Comparison of ENCODE assay signal across 8 cellular contexts in genomic region chr5:147223951-147224791, GRCh38. TPM values are rescaled to one million over a fixed set of nuclear protein-coding genes. Genes with fewer than 3 reads are reported as not detected.
A peak's percentile ranks its signal among the peaks of the same experiment; 100 is the strongest.
DNase-seq lines count a peak whose midpoint lies in the region; ATAC-seq, FAIRE-seq and TF ChIP-seq lines count a peak whose summit lies in the region.

No MANE protein-coding gene starts in this region.

- H3K9me3 ChIP-seq in mammary epithelial cell (replicated peaks; ENCODE audit: insufficient read depth, low read length): no peaks in the 10 kb centered on the region
- no peaks in the 10 kb centered on the region for H3K9me3 ChIP-seq in HepG2 (ENCODE audit: low read length)

- H2AFZ ChIP-seq in mammary epithelial cell (ENCODE audit: low read depth, low read length) (no peak overlapping the region), HepG2 (ENCODE audit: low read length) (no peak overlapping the region)

- H3K27me3 ChIP-seq in mammary epithelial cell (ENCODE audit: insufficient read depth, low read length): peaks cover 2% of the 10 kb centered on the region
- no peaks in the 10 kb centered on the region for H3K27me3 ChIP-seq in HepG2 (ENCODE audit: control insufficient read depth in 1 of 2, insufficient read depth in 2 of 2, low read length in 2 of 2)

- intact Hi-C loops in mammary epithelial cell (cut with micrococcal nuclease) (loop anchor here (1.0 to 5.0 kb wide), 4 partner anchors 145 to 354 kb away; no protein-coding TSS in a partner anchor), HepG2 (cut with micrococcal nuclease; ENCODE audit: unreplicated experiment) (loop anchor here (1.0 to 10.0 kb wide), 3 partner anchors 145 to 354 kb away; no protein-coding TSS in a partner anchor)

- FAIRE-seq in D721Med (lab: Jason Lieb, UNC): no peak
- FAIRE-seq in HepG2 (lab: Jason Lieb, UNC): no peak

- TF ChIP-seq EP300 in HepG2 (IDR thresholded peaks at IDR 0.05; ENCODE audit: low read depth in 2 of 2, low read length in 2 of 2) (no peak), HepG2 (CRISPR knock-in tag; IDR thresholded peaks at IDR 0.05; ENCODE audit: borderline replicate concordance) (no peak)

- ATAC-seq in HepG2 (peak; percentile 69), HG02588 (IDR thresholded peaks at IDR 0.05; ENCODE audit: unreplicated experiment) (no peak)

- peak; percentile 76 for TF ChIP-seq CTCF in D721Med (IDR thresholded peaks at IDR 0.05; ENCODE audit: insufficient read depth, missing control alignments)
- peak; percentile 50 to 73 for TF ChIP-seq CTCF in mammary epithelial cell (conservative IDR thresholded peaks at IDR 0.05 in 1 of 2, IDR thresholded peaks at IDR 0.05 in 1 of 2; ENCODE audit: extremely low read depth in 1 of 2, insufficient read depth in 1 of 2, low read depth in 1 of 2, low read length in 2 of 2)
- peak; percentile 43 for TF ChIP-seq CTCF in HepG2 (CRISPR knock-in tag; IDR thresholded peaks at IDR 0.05)

- dilution Hi-C loops in mammary epithelial cell (cut with HindIII; ENCODE audit: low sequenced_read_pairs): no loop called here

- DNase-seq in D721Med (ENCODE audit: insufficient read length, low spot score) (no peak), H4 (ENCODE audit: low spot score) (peak; percentile 35), NCI-H345 treated with DMSO at 0.1 percent for 48 hours (lab: John Stamatoyannopoulos, UW; ENCODE audit: unreplicated experiment) (peak; percentile 32), mammary epithelial cell (peak; percentile 21), HepG2 (ENCODE audit: low spot score) (peak; percentile 8), T-helper 2 cell (no peak)
- no peak for DNase-seq in activated CD4-positive, CD25-positive, alpha-beta regulatory T cell (lab: John Stamatoyannopoulos, UW)

- no peaks in the 10 kb centered on the region for H3K36me3 ChIP-seq in mammary epithelial cell (ENCODE audit: insufficient read depth, low read length)
- H3K36me3 ChIP-seq in HepG2 (replicated peaks in 1 of 2; ENCODE audit: control insufficient read depth in 1 of 2, insufficient read depth in 2 of 2, low read length in 2 of 2): no peaks in the 10 kb centered on the region

- H3K79me2 ChIP-seq in mammary epithelial cell (ENCODE audit: insufficient read depth, low read length): no peaks in the 10 kb centered on the region
- H3K79me2 ChIP-seq in HepG2 (ENCODE audit: insufficient read depth, low read length): no peaks in the 10 kb centered on the region

- H3K27ac ChIP-seq in mammary epithelial cell (ENCODE audit: insufficient read depth, low read depth, low read length) (no peak overlapping the region), HepG2 (ENCODE audit: extremely low read length, insufficient read depth, low read length) (no peak overlapping the region)

- no peak overlapping the region for H3K4me3 ChIP-seq in mammary epithelial cell (replicated peaks in 1 of 3; ENCODE audit: insufficient read depth in 1 of 3, low read depth in 2 of 3, low read length in 3 of 3)
- H3K4me3 ChIP-seq in HepG2 (replicated peaks in 1 of 3; ENCODE audit: insufficient read depth in 1 of 3, low read depth in 2 of 3, low read length in 3 of 3): no peak overlapping the region

- BruUV-seq in mammary epithelial cell (replicated peaks; lab: Mats Ljungman, UMichigan) (no TSS peak), HepG2 (replicated peaks; lab: Mats Ljungman, UMichigan) (no TSS peak)

- CTCF ChIA-PET in mammary epithelial cell (lab: Charles Lee; ENCODE audit: low non-redundant PET): interaction anchor here (1.4 kb wide), 1 partner anchor 145 kb away, joined by 11 read pairs; no protein-coding TSS in a partner anchor
- CTCF ChIA-PET in HepG2 (lab: Yijun Ruan, JAX; ENCODE audit: low intra/inter-chr PET ratio, low total read pairs): no interaction called here

- POLR2A ChIA-PET in HepG2 (lab: Yijun Ruan, JAX): no interaction called here

- TF ChIP-seq POLR2A in HepG2 (IDR thresholded peaks at IDR 0.05; ENCODE audit: insufficient read depth in 1 of 2, low read depth in 2 of 2, low read length in 2 of 2): no peak

- in situ Hi-C loops in mammary epithelial cell (cut with MboI; ENCODE audit: low sequenced_read_pairs in 2 of 2) (loop anchor here (10.0 to 25.0 kb wide), 2 partner anchors 141 to 338 kb away; no protein-coding TSS in a partner anchor), HepG2 (cut with HindIII; ENCODE audit: extremely low pct_ligation_motif_present, low pct_unique_long_range_greater_than_20kb) (loop anchor here (10.0 kb wide), 1 partner anchor 351 kb away; no protein-coding TSS in a partner anchor)

- H3K4me2 ChIP-seq in mammary epithelial cell (ENCODE audit: insufficient read depth, low read depth, low read length) (no peak overlapping the region), HepG2 (ENCODE audit: low read depth, low read length) (no peak overlapping the region)

- no peaks in the 10 kb centered on the region for H3K4me1 ChIP-seq in mammary epithelial cell (ENCODE audit: insufficient read depth, low read length)
- no peaks in the 10 kb centered on the region for H3K4me1 ChIP-seq in HepG2 (ENCODE audit: insufficient read depth, low read length)

- no peak for TF ChIP-seq RAD21 in HepG2 (CRISPR knock-in tag; IDR thresholded peaks at IDR 0.05)

- H3K9ac ChIP-seq in mammary epithelial cell (ENCODE audit: insufficient read depth, low read length) (no peak overlapping the region), HepG2 (ENCODE audit: insufficient read depth, low read depth, low read length) (no peak overlapping the region)

- no peaks in the 10 kb centered on the region for H4K20me1 ChIP-seq in mammary epithelial cell (ENCODE audit: insufficient read depth, low read length)
- no peaks in the 10 kb centered on the region for H4K20me1 ChIP-seq in HepG2 (ENCODE audit: insufficient read depth, low read length)

- WGBS in mammary epithelial cell (ENCODE audit: low coverage, missing lambda C conversion rate): 62% methylated on average over 3 of the region's 3 CpGs
- WGBS in HepG2 (ENCODE audit: low lambda C conversion rate): 4% methylated on average over 3 of the region's 3 CpGs

TF ChIP-seq in HepG2, 621 proteins besides CTCF, POLR2A, EP300 and RAD21:
- peak; percentile 53 for TF ChIP-seq STAG1 (CRISPR knock-in tag; IDR thresholded peaks at IDR 0.05)
- no peak for TF ChIP-seq SATB2 (CRISPR knock-in tag; IDR thresholded peaks at IDR 0.05)
TF ChIP-seq in HepG2: peak in this region for 1.

RNA-seq across cellular contexts. Expression of gene STK32A, which starts 10.7 kb away (rescaled TPM):
- total RNA-seq in H4 (2014; rRNA removed; shearing (Covaris generic)): 0.04 and 0.77 TPM in 2 replicates
- total RNA-seq in mammary epithelial cell (1 to 10 TPM in 1 of 2 donors, not detected in 1; 2.7 TPM), HepG2 (2016; rRNA removed; fragmentation: Illumina TruSeq; extraction: Trizol) (not detected in 2 replicates)
- polyA plus RNA-seq in mammary epithelial cell (not detected), HepG2 (2011; rRNA removed) (not detected in 2 replicates)
- polyA minus RNA-seq in mammary epithelial cell: not detected
- total RNA-seq in HepG2 (2016; cell fraction: cytosol; rRNA removed; fragmentation: Illumina TruSeq; extraction: Trizol; ENCODE audit: low read depth): not detected in 2 replicates
- not detected in 2 replicates for total RNA-seq in HepG2 (2016; cell fraction: insoluble cytoplasmic fraction; rRNA removed; fragmentation: Illumina TruSeq; extraction: Trizol)
- total RNA-seq in HepG2 (2016; cell fraction: membrane; rRNA removed; fragmentation: Illumina TruSeq; extraction: Trizol): not detected in 2 replicates
- total RNA-seq in HepG2 (2016; cell fraction: nucleus; rRNA removed; fragmentation: Illumina TruSeq; extraction: Trizol): not detected in 2 replicates
- not detected in 2 replicates for polyA plus RNA-seq in HepG2 (2011; cell fraction: cytosol; rRNA removed)
- not detected in 2 replicates for polyA plus RNA-seq in HepG2 (2011; cell fraction: nucleus; rRNA removed)
- not detected in 2 replicates for polyA plus RNA-seq in HepG2 (2012)
- not detected in 2 replicates for polyA plus RNA-seq in HepG2 (2016; cell fraction: cytosol; fragmentation: Illumina TruSeq; extraction: Trizol; ENCODE audit: low read depth)
- not detected in 2 replicates for polyA plus RNA-seq in HepG2 (2016; cell fraction: insoluble cytoplasmic fraction; fragmentation: Illumina TruSeq; extraction: Trizol; ENCODE audit: low read depth)
- not detected in 2 replicates for polyA plus RNA-seq in HepG2 (2016; cell fraction: membrane; fragmentation: Illumina TruSeq; extraction: Trizol; ENCODE audit: low read depth)
- not detected in 2 replicates for polyA plus RNA-seq in HepG2 (2016; cell fraction: nucleus; fragmentation: Illumina TruSeq; extraction: Trizol; ENCODE audit: insufficient read depth, low read depth)
- polyA minus RNA-seq in HepG2 (2011; rRNA and poly(A)+ RNA removed; ENCODE audit: low replicate concordance): 2.7 TPM in 1 of 2 replicates, not detected in the other
- not detected in 2 replicates for polyA minus RNA-seq in HepG2 (2011; cell fraction: cytosol; rRNA and poly(A)+ RNA removed)
- not detected in 2 replicates for polyA minus RNA-seq in HepG2 (2011; cell fraction: nucleus; rRNA and poly(A)+ RNA removed)

Comparison
In these comparisons a context has a peak if more than half of its experiments do, and no peak if none do; other contexts are left out.
1. DNase-seq: peak in H4 (single experiment), NCI-H345 treated with DMSO at 0.1 percent for 48 hours (single experiment), mammary epithelial cell (single experiment) and HepG2 (single experiment); none in D721Med (single experiment), activated CD4-positive, CD25-positive, alpha-beta regulatory T cell (0 of 4) and T-helper 2 cell (0 of 5).
2. Peak in every context shown above with its lines, with median percentiles within 50 percentile points of each other: CTCF ChIP-seq.